ENCODE assay signal across 1 cellular context in genomic region chr5:178214160-178214803, GRCh38.
TF ChIP-seq lines count a peak whose summit lies in the region.

No MANE protein-coding gene starts in this region.

TF ChIP-seq in endothelial cell of umbilical vein, 7 proteins besides CTCF, POLR2A, EP300 and RAD21:
- TF ChIP-seq MAX (IDR thresholded peaks at IDR 0.05; ENCODE audit: insufficient read depth, insufficient read length) (no peak), POLR2AphosphoS5 (IDR thresholded peaks at IDR 0.05; ENCODE audit: insufficient read depth, low read depth, low read length) (peak; percentile 37)
